In the genomic region with DNA sequence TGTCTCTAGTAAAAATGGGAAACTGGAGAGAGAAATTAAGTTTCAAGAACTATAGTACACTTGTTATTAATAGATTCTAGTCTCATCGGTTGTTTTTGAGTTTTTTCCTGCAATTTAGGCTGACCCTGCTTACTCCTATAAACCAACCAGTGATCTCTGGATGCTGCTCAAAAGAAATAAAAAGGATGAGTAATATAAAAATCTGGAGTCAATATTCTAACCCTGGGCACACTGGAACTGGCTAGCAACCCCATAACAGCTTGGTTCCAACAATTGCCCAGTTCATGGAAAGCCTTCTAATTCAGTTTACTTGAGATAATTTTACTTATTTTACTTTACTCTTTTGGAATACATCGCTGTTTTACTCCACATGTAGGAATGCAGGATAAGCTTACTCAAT, we compare ENCODE assay signal across 22 cellular contexts.
"Had no signal": no experiment of that assay in that cellular context is flagged by ENCODE, and none has a peak within 500 bp of the region (broad histone marks: within the 10 kb centered on the region; RNA-seq: fewer than 3 reads in every experiment).

No MANE protein-coding gene starts in this region.

- H3K4me3 ChIP-seq: breast epithelium, left lung had no signal

- H3K27me3 Mint-ChIP-seq: activated CD4-positive, alpha-beta memory T cell treated with anti-CD3 and anti-CD28 coated beads for 36 hours; activated CD8-positive, alpha-beta memory T cell treated with anti-CD3 and anti-CD28 coated beads, Interleukin-2, amount 10 ng/mL, durations not matched to agents 7 days and 5 days; activated naive CD8-positive, alpha-beta T cell treated with anti-CD3 and anti-CD28 coated beads, Interleukin-2, amount 50 U/mL, for 24 hours; effector memory CD8-positive, alpha-beta T cell; memory B cell; naive thymus-derived CD8-positive, alpha-beta T cell; stimulated activated naive B cell treated with anti-CD40 and anti-IgM and Interleukin-4, amounts not matched to agents 10 μg/mL and 1 μg/mL and 100 μg/mL, for 72 hours; T-cell; type B pancreatic cell had no signal

- H3K4me1 ChIP-seq: breast epithelium, left lung had no signal

- H3K4me1 Mint-ChIP-seq: activated naive CD8-positive, alpha-beta T cell treated with anti-CD3 and anti-CD28 coated beads, Interleukin-2, amount 50 U/mL, for 24 hours; naive thymus-derived CD8-positive, alpha-beta T cell; stimulated activated naive B cell treated with anti-CD40 and anti-IgM and Interleukin-4, amounts not matched to agents 10 μg/mL and 1 μg/mL and 100 μg/mL, for 72 hours had no signal

- H3K27ac ChIP-seq: breast epithelium, left lung had no signal

- H3K27me3 ChIP-seq: breast epithelium, left lung had no signal

- H3K36me3 ChIP-seq: breast epithelium had no signal

- DNase-seq: activated CD4-positive, alpha-beta memory T cell treated with anti-CD3 and anti-CD28 coated beads for 36 hours; activated CD4-positive, alpha-beta T cell treated with anti-CD3 and anti-CD28 coated beads for 1 hour; activated CD8-positive, alpha-beta memory T cell treated with anti-CD3 and anti-CD28 coated beads, Interleukin-2, amount 10 ng/mL, durations not matched to agents 7 days and 5 days; activated naive CD4-positive, alpha-beta T cell treated with anti-CD3 and anti-CD28 coated beads for 36 hours; activated naive CD8-positive, alpha-beta T cell treated with anti-CD3 and anti-CD28 coated beads, Interleukin-2, amount 50 U/mL, for 24 hours; activated T-cell treated with anti-CD3 and anti-CD28 coated beads, Interleukin-2, amount 50 U/mL, for 1 hour; aorta; dermis blood vessel endothelial cell; effector memory CD8-positive, alpha-beta T cell; hippocampal formation; left lung; naive thymus-derived CD8-positive, alpha-beta T cell; retina; stimulated activated CD4-positive, alpha-beta T cell treated with anti-CD3 and anti-CD28 coated beads, Interleukin-15, amount 100 ng/mL, for 24 hours; stimulated activated CD4-positive, alpha-beta T cell treated with anti-CD3 and anti-CD28 coated beads, Interleukin-4, amount 100 ng/mL, for 1 hour; stimulated activated naive B cell treated with anti-CD40 and anti-IgM and Interleukin-4, amounts not matched to agents 10 μg/mL and 1 μg/mL and 100 μg/mL, for 72 hours; T-cell; T-helper 9 cell had no signal

- H3K27ac Mint-ChIP-seq: activated CD4-positive, alpha-beta memory T cell treated with anti-CD3 and anti-CD28 coated beads for 36 hours; activated CD8-positive, alpha-beta memory T cell treated with anti-CD3 and anti-CD28 coated beads, Interleukin-2, amount 10 ng/mL, durations not matched to agents 7 days and 5 days; activated naive CD4-positive, alpha-beta T cell treated with anti-CD3 and anti-CD28 coated beads for 36 hours; activated naive CD8-positive, alpha-beta T cell treated with anti-CD3 and anti-CD28 coated beads, Interleukin-2, amount 50 U/mL, for 24 hours; activated T-helper 2 cell treated with anti-CD3 and anti-CD28 coated beads, Interferon-gamma antibody, Interleukin-2, Interleukin-4, amounts not matched to agents 10 μg/mL and 5 μg/mL and 100 μg/mL, durations not matched to agents 14 hours and 24 hours and 36 hours; effector memory CD8-positive, alpha-beta T cell; memory B cell; naive thymus-derived CD8-positive, alpha-beta T cell; stimulated activated naive B cell treated with anti-CD40 and anti-IgM and Interleukin-4, amounts not matched to agents 10 μg/mL and 1 μg/mL and 100 μg/mL, for 72 hours; T-cell; type B pancreatic cell had no signal

- H3K4me3 Mint-ChIP-seq: activated CD4-positive, alpha-beta memory T cell treated with anti-CD3 and anti-CD28 coated beads for 36 hours; activated CD8-positive, alpha-beta memory T cell treated with anti-CD3 and anti-CD28 coated beads, Interleukin-2, amount 10 ng/mL, durations not matched to agents 7 days and 5 days; activated naive CD4-positive, alpha-beta T cell treated with anti-CD3 and anti-CD28 coated beads for 36 hours; activated naive CD8-positive, alpha-beta T cell treated with anti-CD3 and anti-CD28 coated beads, Interleukin-2, amount 50 U/mL, for 24 hours; effector memory CD8-positive, alpha-beta T cell; memory B cell; naive thymus-derived CD8-positive, alpha-beta T cell; stimulated activated naive B cell treated with anti-CD40 and anti-IgM and Interleukin-4, amounts not matched to agents 10 μg/mL and 1 μg/mL and 100 μg/mL, for 72 hours; T-cell; type B pancreatic cell had no signal

- ATAC-seq: activated CD8-positive, alpha-beta memory T cell treated with anti-CD3 and anti-CD28 coated beads, Interleukin-2, amount 10 ng/mL, durations not matched to agents 7 days and 5 days; activated naive CD8-positive, alpha-beta T cell treated with anti-CD3 and anti-CD28 coated beads, Interleukin-2, amount 50 U/mL, for 24 hours; effector memory CD8-positive, alpha-beta T cell; left lung; naive thymus-derived CD8-positive, alpha-beta T cell; stimulated activated naive B cell treated with anti-CD40 and anti-IgM and Interleukin-4, amounts not matched to agents 10 μg/mL and 1 μg/mL and 100 μg/mL, for 72 hours; T-cell had no signal

- H3K9me3 ChIP-seq: breast epithelium had no signal
